Comparison of ENCODE assay signal across 1 cellular context in the genomic region with DNA sequence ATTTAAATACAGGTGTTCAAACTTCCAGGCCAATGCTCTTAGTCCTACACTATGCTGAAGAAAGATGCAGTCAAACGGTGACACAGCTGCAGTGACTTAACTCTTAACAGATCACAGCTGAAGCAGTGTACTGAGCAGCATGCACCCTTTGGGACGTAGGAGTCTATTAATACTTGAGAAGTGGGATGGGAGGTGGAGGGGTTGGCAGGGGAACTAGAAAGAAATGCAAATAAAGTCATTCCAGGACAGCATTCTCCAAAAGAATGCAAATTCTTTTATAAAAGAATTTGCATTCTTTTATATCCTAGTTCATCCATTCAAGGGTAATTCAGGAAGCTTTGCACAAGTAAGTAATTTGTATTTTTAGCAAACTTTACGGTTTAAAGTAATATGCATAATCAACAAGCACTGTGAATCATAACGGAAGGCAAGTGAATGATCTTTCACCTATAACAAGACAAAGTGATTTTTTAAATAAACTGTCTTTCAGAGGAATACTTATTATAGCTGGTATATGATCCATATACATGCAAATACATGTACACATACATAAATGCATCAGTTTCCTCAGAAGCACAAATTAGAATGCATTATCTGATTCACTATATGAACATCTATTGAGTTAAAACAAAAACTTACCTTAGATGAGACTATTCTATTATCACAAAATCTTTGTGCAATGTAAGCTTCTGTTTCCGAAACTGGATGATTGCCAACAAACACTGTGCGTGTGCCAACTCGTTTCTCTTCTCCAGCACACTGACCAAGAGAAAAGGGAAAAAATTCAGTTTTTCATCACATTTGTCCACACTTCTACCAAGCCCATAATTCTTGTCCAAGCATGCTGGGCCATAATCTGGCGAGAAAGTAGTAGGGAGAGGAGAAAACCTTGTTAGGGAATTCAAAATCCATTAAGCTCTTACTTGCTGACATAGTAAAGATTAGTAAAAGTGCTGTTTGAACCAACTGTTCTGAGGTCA.
A peak's percentile ranks its signal among the peaks of the same experiment; 100 is the strongest.
TF ChIP-seq lines count a peak whose summit lies in the region.

No MANE protein-coding gene starts in this region.

TF ChIP-seq in IMR-90, 13 proteins besides CTCF, POLR2A, EP300 and RAD21:
- TF ChIP-seq NFE2L2 (IDR thresholded peaks at IDR 0.05; ENCODE audit: low read depth, low read length) (peak; percentile 46; the same call in 1 of the 2 replicates), MAFK (IDR thresholded peaks at IDR 0.05; ENCODE audit: low read depth, low read length) (no peak)
- TF ChIP-seq, protein P1, sequence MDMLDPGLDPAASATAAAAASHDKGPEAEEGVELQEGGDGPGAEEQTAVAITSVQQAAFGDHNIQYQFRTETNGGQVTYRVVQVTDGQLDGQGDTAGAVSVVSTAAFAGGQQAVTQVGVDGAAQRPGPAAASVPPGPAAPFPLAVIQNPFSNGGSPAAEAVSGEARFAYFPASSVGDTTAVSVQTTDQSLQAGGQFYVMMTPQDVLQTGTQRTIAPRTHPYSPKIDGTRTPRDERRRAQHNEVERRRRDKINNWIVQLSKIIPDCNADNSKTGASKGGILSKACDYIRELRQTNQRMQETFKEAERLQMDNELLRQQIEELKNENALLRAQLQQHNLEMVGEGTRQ (IDR thresholded peaks at IDR 0.05; ENCODE audit: low read depth, low read length), result no peak
